9 cellular contexts compared by ENCODE assay signal in genomic region chr7:27242580-27243339, GRCh38. TPM values are rescaled to one million over a fixed set of nuclear protein-coding genes. Genes with fewer than 3 reads are reported as not detected.
DNase-seq lines count a peak whose midpoint lies in the region; ATAC-seq lines count a peak whose summit lies in the region.
"Had no signal": no experiment of that assay in that cellular context is flagged by ENCODE, and none has a peak within 500 bp of the region (broad histone marks: within the 10 kb centered on the region; RNA-seq: fewer than 3 reads in every experiment).

Gene EVX1, plus strand, starts transcription at chr7:27242802. Its CDS starts 229 bp downstream, at chr7:27243031.

- peak; percentile 32 for DNase-seq in DMS153 treated with DMSO at 0.1 percent for 48 hours (lab: John Stamatoyannopoulos, UW; ENCODE audit: unreplicated experiment)
- DNase-seq in NCI-H146 treated with DMSO at 0.1 percent for 48 hours (lab: John Stamatoyannopoulos, UW; ENCODE audit: unreplicated experiment), result peak; percentile 25
- DNase-seq in neuronal stem cell (ENCODE audit: low spot score), result no peak
- no peak for DNase-seq in SIG-M5 (lab: John Stamatoyannopoulos, UW)
- DNase-seq in effector CD4-positive, alpha-beta T cell, result no peak

- H3K27ac Mint-ChIP-seq in activated naive CD4-positive, alpha-beta T cell treated with anti-CD3 and anti-CD28 coated beads, Interleukin-2, amount 50 U/mL, for 24 hours, result peak within 1 kb of the TSS; percentile 30

- no peak within 1 kb of the TSS for H2BK120ac ChIP-seq in neuronal stem cell (ENCODE audit: low read depth, low read length)

- H3K18ac ChIP-seq in neuronal stem cell (ENCODE audit: low read length), result peak within 1 kb of the TSS; percentile 27

- no peaks in the 10 kb centered on the region for H3K9me3 Mint-ChIP-seq in activated naive CD4-positive, alpha-beta T cell treated with anti-CD3 and anti-CD28 coated beads, Interleukin-2, amount 50 U/mL, for 24 hours

- H2AFZ ChIP-seq in neuronal stem cell (ENCODE audit: low read length), result peak within 1 kb of the TSS; percentile 51

- H3K36me3 Mint-ChIP-seq in activated naive CD4-positive, alpha-beta T cell treated with anti-CD3 and anti-CD28 coated beads, Interleukin-2, amount 50 U/mL, for 24 hours, result no peaks in the 10 kb centered on the region

- no CpG with 5 or more reads among the region's 62 CpGs for WGBS in neuronal stem cell (ENCODE audit: extremely low coverage in 2 of 2, insufficient read length in 2 of 2, insufficient replicate concordance in 1 of 2), 2 donors

- H2BK5ac ChIP-seq in neuronal stem cell (ENCODE audit: low read length), result no peak within 1 kb of the TSS

- H3K27ac ChIP-seq in neuronal stem cell (replicated peaks; ENCODE audit: low read length), result no peak within 1 kb of the TSS

- H3K36me3 ChIP-seq in neuronal stem cell (replicated peaks in 1 of 2; ENCODE audit: control insufficient read depth in 2 of 2, insufficient read depth in 2 of 2, low read length in 2 of 2), result no peaks in the 10 kb centered on the region

- no peak within 1 kb of the TSS for H3K4ac ChIP-seq in neuronal stem cell (ENCODE audit: low read length)

- H2BK12ac ChIP-seq in neuronal stem cell (ENCODE audit: low read length), result no peak within 1 kb of the TSS

- no peak within 1 kb of the TSS for H3K14ac ChIP-seq in neuronal stem cell (ENCODE audit: low read length)

- peak within 1 kb of the TSS; percentile 28 for H3K4me3 Mint-ChIP-seq in activated naive CD4-positive, alpha-beta T cell treated with anti-CD3 and anti-CD28 coated beads, Interleukin-2, amount 50 U/mL, for 24 hours

- peaks cover 3 to 10% of the 10 kb centered on the region in 2 donors for H3K9me3 ChIP-seq in neuronal stem cell (replicated peaks in 1 of 2; ENCODE audit: control insufficient read depth in 2 of 2, insufficient read depth in 1 of 2, low read depth in 1 of 2, low read length in 2 of 2)

- no peak within 1 kb of the TSS for H4K91ac ChIP-seq in neuronal stem cell (ENCODE audit: low read depth, low read length, poor library complexity)

- peak within 1 kb of the TSS in 1 of 2 donors; percentile 40 for H3K4me3 ChIP-seq in neuronal stem cell (ENCODE audit: low read length in 2 of 2)

- H4K8ac ChIP-seq in neuronal stem cell (ENCODE audit: low read depth, low read length), result no peak within 1 kb of the TSS

- peak within 1 kb of the TSS; percentile 64 for H2AK5ac ChIP-seq in neuronal stem cell (ENCODE audit: low read depth, low read length)

- no peaks in the 10 kb centered on the region for H3K79me1 ChIP-seq in neuronal stem cell (ENCODE audit: low read depth, low read length)

- H3K4me1 Mint-ChIP-seq in activated naive CD4-positive, alpha-beta T cell treated with anti-CD3 and anti-CD28 coated beads, Interleukin-2, amount 50 U/mL, for 24 hours, result peaks cover 30% of the 10 kb centered on the region

- H3K27me3 Mint-ChIP-seq in activated naive CD4-positive, alpha-beta T cell treated with anti-CD3 and anti-CD28 coated beads, Interleukin-2, amount 50 U/mL, for 24 hours, result peaks cover 59% of the 10 kb centered on the region

- H3K23ac ChIP-seq in neuronal stem cell (ENCODE audit: low read depth, low read length, poor library complexity), result peak within 1 kb of the TSS; percentile 11

- H2BK15ac ChIP-seq in neuronal stem cell (ENCODE audit: low read length), result no peak within 1 kb of the TSS

- ATAC-seq in GM21367 (IDR thresholded peaks at IDR 0.05; ENCODE audit: unreplicated experiment), result no peak
- no peak for ATAC-seq in esophagus mucosa

- no peak within 1 kb of the TSS for H3K9ac ChIP-seq in neuronal stem cell (ENCODE audit: low read depth, low read length, poor library complexity)

- H3K27me3 ChIP-seq in neuronal stem cell (ENCODE audit: control insufficient read depth in 3 of 3, insufficient read depth in 3 of 3, low read depth in 1 of 3, low read length in 3 of 3), result peaks cover 80 to 100% (median 98%) of the 10 kb centered on the region in 3 experiments

- no peak within 1 kb of the TSS for H3K4me2 ChIP-seq in neuronal stem cell (ENCODE audit: insufficient read depth, low read length, poor library complexity, severe bottlenecking)

- peaks cover 3 to 14% of the 10 kb centered on the region in 2 donors for H3K4me1 ChIP-seq in neuronal stem cell (ENCODE audit: control insufficient read depth in 2 of 2, insufficient read depth in 1 of 2, low read depth in 1 of 2, low read length in 2 of 2)

RNA-seq across cellular contexts. Expression of gene EVX1, which starts in this region (rescaled TPM):
- not detected for polyA plus RNA-seq in neuronal stem cell (2013, experiment 1 of 2)
- not detected for polyA plus RNA-seq in neuronal stem cell (2013, experiment 2 of 2)
- total RNA-seq in esophagus mucosa, result not detected
- total RNA-seq: glomerular endothelial cell had no signal

Comparison
In these comparisons a context has a peak if more than half of its experiments do, and no peak if none do; other contexts are left out.
1. DNase-seq: peak in DMS153 treated with DMSO at 0.1 percent for 48 hours (single experiment) and NCI-H146 treated with DMSO at 0.1 percent for 48 hours (single experiment); none in neuronal stem cell (single experiment), SIG-M5 (single experiment) and effector CD4-positive, alpha-beta T cell (single experiment).